9 cellular contexts compared by ENCODE assay signal in the genomic region with DNA sequence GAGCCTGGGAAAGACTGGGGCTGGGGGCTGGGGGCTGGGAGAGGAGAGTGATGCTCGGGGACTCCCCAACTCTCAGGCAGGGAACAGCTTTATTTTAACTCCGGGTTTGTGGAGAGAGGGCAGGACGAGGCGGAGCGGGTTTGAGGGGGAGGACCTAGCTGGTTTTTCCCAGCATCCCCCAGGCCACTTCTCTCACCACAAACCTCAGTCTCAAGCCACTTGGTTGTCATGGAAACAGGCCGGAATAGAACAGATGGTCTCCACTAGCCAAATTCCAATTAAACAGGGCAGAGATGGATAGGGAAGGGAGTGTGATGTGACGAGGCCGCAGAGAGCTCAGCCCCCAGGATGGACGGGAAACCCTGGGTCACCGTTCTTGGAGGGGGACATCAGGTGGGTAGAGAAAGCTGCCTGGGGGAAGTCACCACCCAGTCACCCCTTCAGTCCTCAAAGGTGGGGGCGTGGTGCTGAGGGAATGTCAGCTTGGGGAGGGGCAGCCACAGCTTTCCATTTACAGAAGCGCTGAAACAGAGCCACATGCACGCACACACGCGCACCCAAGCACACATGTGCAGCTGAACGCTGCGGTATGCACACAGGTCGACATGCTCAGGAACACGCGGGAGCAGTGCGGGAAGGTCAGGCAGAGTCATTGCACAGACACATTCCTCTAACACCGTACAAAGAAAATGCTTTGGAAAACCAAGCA. TPM values are rescaled to one million over a fixed set of nuclear protein-coding genes. Genes with fewer than 3 reads are reported as not detected.
A peak's percentile ranks its signal among the peaks of the same experiment; 100 is the strongest.
DNase-seq lines count a peak whose midpoint lies in the region; ATAC-seq and TF ChIP-seq lines count a peak whose summit lies in the region.
"Had no signal": no experiment of that assay in that cellular context is flagged by ENCODE, and none has a peak within 500 bp of the region (broad histone marks: within the 10 kb centered on the region; RNA-seq: fewer than 3 reads in every experiment).

No MANE protein-coding gene starts in this region.

- DNase-seq in A172 (ENCODE audit: low spot score), result peak; percentile 19
- DNase-seq in HAP-1 (ENCODE audit: low spot score in 2 of 2), result peak; percentile 82
- DNase-seq in SKM-1 treated with dmso at 0.1 percent for 144 hours (lab: John Stamatoyannopoulos, UW; ENCODE audit: unreplicated experiment), result peak; percentile 71
- peak in 27 of 51 donors; percentile 13 to 72 (median 39) for DNase-seq in hypothalamus (lab: John Stamatoyannopoulos, UW)
- no peak for DNase-seq in activated gamma-delta T cell (lab: John Stamatoyannopoulos, UW)

- H3K4me1 ChIP-seq in HAP-1 (peaks cover 12% of the 10 kb centered on the region), gastroesophageal sphincter (no peaks in the 10 kb centered on the region)

- in situ Hi-C loops in HAP-1 (cut with MboI; ENCODE audit: low sequenced_read_pairs), result no loop called here

- 47 to 64% methylated on average over 8 to 19 of the region's 22 CpGs for WGBS in gastroesophageal sphincter (ENCODE audit: low coverage in 1 of 2), 2 donors

- H3K36me3 ChIP-seq in HAP-1 (replicated peaks), result no peaks in the 10 kb centered on the region
- no peaks in the 10 kb centered on the region for H3K36me3 ChIP-seq in gastroesophageal sphincter

- no peak for TF ChIP-seq EP300 in gastroesophageal sphincter (IDR thresholded peaks at IDR 0.05)

- no peak overlapping the region for H3K27ac ChIP-seq in gastroesophageal sphincter

- TF ChIP-seq POLR2A in gastroesophageal sphincter (IDR thresholded peaks at IDR 0.05), result no peak

- H3K4me3 ChIP-seq in HAP-1 (no peak overlapping the region), gastroesophageal sphincter (no peak overlapping the region)
- H3K4me3 ChIP-seq: skin epidermis had no signal

- no peak for TF ChIP-seq CTCF in gastroesophageal sphincter (IDR thresholded peaks at IDR 0.05)

- ATAC-seq in gastroesophageal sphincter (no peak), GM19351 (IDR thresholded peaks at IDR 0.05; ENCODE audit: unreplicated experiment) (no peak), HG02610 (IDR thresholded peaks at IDR 0.05; ENCODE audit: unreplicated experiment) (no peak)

- H3K27me3 ChIP-seq in HAP-1 (ENCODE audit: low read depth) (no peaks in the 10 kb centered on the region), gastroesophageal sphincter (no peaks in the 10 kb centered on the region)

- H3K9me3 ChIP-seq in HAP-1 (no peaks in the 10 kb centered on the region), gastroesophageal sphincter (no peaks in the 10 kb centered on the region)

RNA-seq across cellular contexts. Expression of a gene that starts 19.2 kb away (rescaled TPM):
- 2.9 and 3.0 TPM in 2 replicates for total RNA-seq in A172 (2014; rRNA removed; shearing (Covaris generic))
- total RNA-seq in gastroesophageal sphincter, result 1 to 10 TPM; 2.6 to 7.1 (median 4.3) TPM
